8 cellular contexts compared by ENCODE assay signal in genomic region chr18:63970803-63971191, GRCh38. TPM values are rescaled to one million over a fixed set of nuclear protein-coding genes. Genes with fewer than 3 reads are reported as not detected.
A peak's percentile ranks its signal among the peaks of the same experiment; 100 is the strongest.
DNase-seq lines count a peak whose midpoint lies in the region; ATAC-seq, FAIRE-seq and TF ChIP-seq lines count a peak whose summit lies in the region.

No MANE protein-coding gene starts in this region.

- H3K4me3 ChIP-seq in RWPE2 (ENCODE audit: severe bottlenecking) (peak overlapping the region; percentile 74), endothelial cell of umbilical vein (replicated peaks in 1 of 3; ENCODE audit: insufficient read depth in 1 of 3, low read depth in 1 of 3, low read length in 3 of 3) (peak overlapping the region; percentile 60 to 94 (median 63)), mucosa of stomach (ENCODE audit: low read length) (peak overlapping the region; percentile 51)

- peaks cover 46% of the 10 kb centered on the region for H3K27me3 Mint-ChIP-seq in H9 (ENCODE audit: low read depth)

- H2BK20ac ChIP-seq in H9 (ENCODE audit: low read depth, low read length, poor library complexity, severe bottlenecking) = no peak overlapping the region

- H2AFZ ChIP-seq in H9 (ENCODE audit: low read length) (no peak overlapping the region), endothelial cell of umbilical vein (ENCODE audit: low read depth, low read length) (peak overlapping the region; percentile 30)

- no peak overlapping the region for H3K23ac ChIP-seq in H9 (ENCODE audit: insufficient read length, low read depth, low read length)

- no peak overlapping the region for H2AK5ac ChIP-seq in H9 (ENCODE audit: insufficient read length, low read length)

- no peak overlapping the region; the same call in 1 of the 2 replicates for H3K14ac ChIP-seq in H9 (ENCODE audit: insufficient read depth, low read length)

- H3K79me2 ChIP-seq in H9 (ENCODE audit: insufficient read depth, low read length) (no peaks in the 10 kb centered on the region), endothelial cell of umbilical vein (ENCODE audit: control insufficient read depth, insufficient read depth, low read length) (peaks cover 36% of the 10 kb centered on the region)

- DNase-seq in COLO668 (lab: John Stamatoyannopoulos, UW; ENCODE audit: unreplicated experiment) (peak; percentile 66), H9 (peak; percentile 67), RWPE2 (ENCODE audit: low spot score) (peak; percentile 70), endothelial cell of umbilical vein (ENCODE audit: low read depth, low spot score) (no peak), AML-193 (lab: John Stamatoyannopoulos, UW) (no peak), NCI-H1436 (lab: John Stamatoyannopoulos, UW) (no peak), middle frontal gyrus (ENCODE audit: extremely low spot score, low spot score) (no peak)

- CTCF ChIA-PET in endothelial cell of umbilical vein (lab: Charles Lee) = interaction anchor here (1.0 to 1.2 kb wide), 3 partner anchors 9 to 34 kb away, joined by 3 to 6 read pairs (median 5); no protein-coding TSS in a partner anchor

- no peak overlapping the region for H4K5ac ChIP-seq in H9 (ENCODE audit: insufficient read length, low read depth, low read length)

- no peak overlapping the region for H3T11ph ChIP-seq in H9 (ENCODE audit: low read length)

- H2BK15ac ChIP-seq in H9 (ENCODE audit: low read depth, low read length) = no peak overlapping the region

- H3K18ac ChIP-seq in H9 (ENCODE audit: insufficient read length, low read depth, low read length) = peak overlapping the region; percentile 11

- no TSS peak for BruUV-seq in endothelial cell of umbilical vein (replicated peaks; lab: Mats Ljungman, UMichigan)

- H3K4ac ChIP-seq in H9 (ENCODE audit: low read depth, low read length) = no peak overlapping the region

- FAIRE-seq in endothelial cell of umbilical vein (lab: Jason Lieb, UNC) = no peak

- no peak overlapping the region for H2BK12ac ChIP-seq in H9 (ENCODE audit: insufficient read length, low read depth, low read length)

- no peak overlapping the region for H2BK5ac ChIP-seq in H9 (ENCODE audit: insufficient read length, low read length)

- POLR2A ChIA-PET in endothelial cell of umbilical vein (lab: Charles Lee) = no interaction called here

- no peak overlapping the region for H4K91ac ChIP-seq in H9 (ENCODE audit: insufficient read length, low read depth, low read length)

- H2BK120ac ChIP-seq in H9 (ENCODE audit: low read depth, low read length, poor library complexity, severe bottlenecking) = no peak overlapping the region

- H3K4me1 ChIP-seq in H9 (ENCODE audit: insufficient read depth, low read length) (peaks cover 4% of the 10 kb centered on the region; the same call in 1 of the 2 replicates), RWPE2 (ENCODE audit: insufficient read depth, poor library complexity, severe bottlenecking) (peaks cover 9% of the 10 kb centered on the region), endothelial cell of umbilical vein (ENCODE audit: control insufficient read depth, extremely low read depth, insufficient read depth, low read length) (peaks cover 14% of the 10 kb centered on the region), mucosa of stomach (ENCODE audit: control insufficient read depth, insufficient read depth, low read length) (peaks cover 13% of the 10 kb centered on the region)

- H3K36me3 ChIP-seq in RWPE2 (ENCODE audit: low read depth) (no peaks in the 10 kb centered on the region), endothelial cell of umbilical vein (ENCODE audit: control insufficient read depth in 2 of 2, extremely low read depth in 1 of 2, insufficient read depth in 2 of 2, low read length in 2 of 2) (no peaks in the 10 kb centered on the region), mucosa of stomach (ENCODE audit: control insufficient read depth, insufficient read depth, low read length) (no peaks in the 10 kb centered on the region)

- H3K56ac ChIP-seq in H9 (ENCODE audit: insufficient read length, low read depth, low read length) = no peak overlapping the region

- intact Hi-C loops in endothelial cell of umbilical vein (cut with micrococcal nuclease) = loop anchor here (1.0 to 2.0 kb wide), 4 partner anchors 9 to 548 kb away; partner anchors contain the start of gene VPS4B

- H3K9me3 Mint-ChIP-seq in H9 = no peaks in the 10 kb centered on the region

- no peak for TF ChIP-seq POLR2A in endothelial cell of umbilical vein (IDR thresholded peaks at IDR 0.05; ENCODE audit: low read depth, low read length)

- H3K9me3 ChIP-seq in H9 (ENCODE audit: control insufficient read depth, low read depth, low read length) (no peaks in the 10 kb centered on the region), RWPE2 (ENCODE audit: severe bottlenecking) (no peaks in the 10 kb centered on the region), endothelial cell of umbilical vein (replicated peaks; ENCODE audit: control insufficient read depth, insufficient read depth, low read length) (no peaks in the 10 kb centered on the region), mucosa of stomach (ENCODE audit: control insufficient read depth, low read length) (no peaks in the 10 kb centered on the region)

- peak overlapping the region; percentile 69 for H3K4me2 ChIP-seq in H9 (ENCODE audit: insufficient read depth, insufficient read length, low read length)
- H3K4me2 ChIP-seq in endothelial cell of umbilical vein (ENCODE audit: insufficient read depth, low read length) = peak overlapping the region; percentile 47

- H4K8ac ChIP-seq in H9 (replicated peaks; ENCODE audit: insufficient read length, low read depth, low read length) = no peak overlapping the region

- no peaks in the 10 kb centered on the region for H3K79me1 ChIP-seq in H9 (ENCODE audit: insufficient read depth, low read depth, low read length, poor library complexity, severe bottlenecking)

- H3K27me3 ChIP-seq in H9 (ENCODE audit: insufficient read depth, low read length) (peaks cover 15% of the 10 kb centered on the region; the same call in 1 of the 2 replicates), RWPE2 (ENCODE audit: insufficient read depth, poor library complexity, severe bottlenecking) (no peaks in the 10 kb centered on the region), endothelial cell of umbilical vein (ENCODE audit: control insufficient read depth in 2 of 2, insufficient read depth in 2 of 2, low read length in 2 of 2) (no peaks in the 10 kb centered on the region), mucosa of stomach (ENCODE audit: control insufficient read depth, insufficient read depth, low read length) (no peaks in the 10 kb centered on the region)

- peaks cover 23 to 28% of the 10 kb centered on the region in 2 experiments for H3K4me1 Mint-ChIP-seq in H9

- no peaks in the 10 kb centered on the region for H4K20me1 ChIP-seq in H9 (ENCODE audit: control insufficient read depth, insufficient read depth, insufficient read length)
- H4K20me1 ChIP-seq in endothelial cell of umbilical vein (replicated peaks; ENCODE audit: control insufficient read depth, extremely low read depth, insufficient read depth, low read length) = no peaks in the 10 kb centered on the region

- H3K27ac Mint-ChIP-seq in H9 = peak overlapping the region; percentile 91 to 97 (median 96)

- H3K36me3 Mint-ChIP-seq in H9 (ENCODE audit: insufficient read depth in 1 of 3, low read depth in 3 of 3) = no peaks in the 10 kb centered on the region

- no peaks in the 10 kb centered on the region for H3K9me1 ChIP-seq in endothelial cell of umbilical vein (replicated peaks; ENCODE audit: control insufficient read depth, extremely low read depth, insufficient read depth, low read length)

- WGBS in H9 (ENCODE audit: extremely low coverage, insufficient read length, low lambda C conversion rate) = no CpG with 5 or more reads among the region's 18 CpGs

- H3K27ac ChIP-seq in H9 (ENCODE audit: insufficient read length, low read depth, low read length) = peak overlapping the region; percentile 3
- peak overlapping the region; percentile 92 for H3K27ac ChIP-seq in RWPE2 (ENCODE audit: poor library complexity, severe bottlenecking)
- peak overlapping the region; percentile 99 for H3K27ac ChIP-seq in endothelial cell of umbilical vein (ENCODE audit: insufficient read depth, low read depth, low read length)

- TF ChIP-seq CTCF in H9 (conservative IDR thresholded peaks at IDR 0.05) (no peak), RWPE2 (IDR thresholded peaks at IDR 0.05; ENCODE audit: poor library complexity, severe bottlenecking) (no peak), endothelial cell of umbilical vein (IDR thresholded peaks at IDR 0.05; ENCODE audit: extremely low read depth in 1 of 2, insufficient read depth in 1 of 2, low read depth in 1 of 2, low read length in 2 of 2) (no peak)

- dilution Hi-C loops in endothelial cell of umbilical vein (cut with MboI; ENCODE audit: extremely low pct_ligation_motif_present, low sequenced_read_pairs) = no loop called here

- ATAC-seq in RWPE2 (ENCODE audit: low read depth) = peak; percentile 72

- H3K9ac ChIP-seq in H9 (ENCODE audit: extremely low read depth, insufficient read length, low read length) (peak overlapping the region; percentile 32), endothelial cell of umbilical vein (replicated peaks; ENCODE audit: extremely low read depth, insufficient read depth, low read length) (peak overlapping the region; percentile 99), mucosa of stomach (ENCODE audit: low read length) (peak overlapping the region; percentile 92)

- peaks cover 11% of the 10 kb centered on the region for H3K23me2 ChIP-seq in H9 (ENCODE audit: insufficient read length, low read depth, low read length, poor library complexity, severe bottlenecking)

- H3K4me3 Mint-ChIP-seq in H9 = peak overlapping the region; percentile 87 to 94

RNA-seq across cellular contexts. Expression of gene SERPINB8, which starts 0.9 kb away (rescaled TPM):
- total RNA-seq in H9 (2021) (2.1 and 2.9 TPM in 2 replicates), endothelial cell of umbilical vein (24.1 and 25.7 TPM in 2 replicates)
- polyA plus RNA-seq in endothelial cell of umbilical vein = 11.9 and 15.3 TPM in 2 replicates
- polyA plus RNA-seq in endothelial cell of umbilical vein (2011; cell fraction: cytosol; rRNA removed) = 18.3 and 22.3 TPM in 2 replicates
- polyA plus RNA-seq in endothelial cell of umbilical vein (2011; cell fraction: nucleus; rRNA removed) = 23.9 and 26.7 TPM in 2 replicates
- 18.9 and 38.7 TPM in 2 replicates for polyA plus RNA-seq in endothelial cell of umbilical vein (2012)
- polyA minus RNA-seq in endothelial cell of umbilical vein = 16.1 and 19.0 TPM in 2 replicates
- 6.8 TPM for polyA minus RNA-seq in endothelial cell of umbilical vein (2011; cell fraction: cytosol; rRNA and poly(A)+ RNA removed)
- 19.5 and 24.1 TPM in 2 replicates for polyA minus RNA-seq in endothelial cell of umbilical vein (2011; cell fraction: nucleus; rRNA and poly(A)+ RNA removed)

RNA-seq across cellular contexts. Expression of gene HMSD, which starts 21.7 kb away (rescaled TPM):
- total RNA-seq in H9 (2021) (3.9 and 6.6 TPM in 2 replicates), endothelial cell of umbilical vein (not detected in 2 replicates)
- polyA plus RNA-seq in endothelial cell of umbilical vein = 0.06 and 0.08 TPM in 2 replicates
- 0.04 and 0.06 TPM in 2 replicates for polyA plus RNA-seq in endothelial cell of umbilical vein (2011; cell fraction: cytosol; rRNA removed)
- 0.08 and 0.14 TPM in 2 replicates for polyA plus RNA-seq in endothelial cell of umbilical vein (2011; cell fraction: nucleus; rRNA removed)
- polyA plus RNA-seq in endothelial cell of umbilical vein (2012) = 1.9 and 15.0 TPM in 2 replicates
- 0.15 TPM in 1 of 2 replicates, not detected in the other for polyA minus RNA-seq in endothelial cell of umbilical vein
- not detected for polyA minus RNA-seq in endothelial cell of umbilical vein (2011; cell fraction: cytosol; rRNA and poly(A)+ RNA removed)
- polyA minus RNA-seq in endothelial cell of umbilical vein (2011; cell fraction: nucleus; rRNA and poly(A)+ RNA removed) = not detected in 2 replicates

Comparison
In these comparisons a context has a peak if more than half of its experiments do, and no peak if none do; other contexts are left out.
1. DNase-seq: peak in COLO668 (single experiment), H9 (single experiment) and RWPE2 (single experiment); none in endothelial cell of umbilical vein (single experiment), AML-193 (0 of 2), NCI-H1436 (single experiment) and middle frontal gyrus (single experiment).
2. H3K27ac ChIP-seq: peak in every context shown above with its lines; median percentile 99 in endothelial cell of umbilical vein; 92 in RWPE2; 3 in H9.
3. H3K9ac ChIP-seq: peak in every context shown above with its lines; median percentile 99 in endothelial cell of umbilical vein; 92 in mucosa of stomach; 32 in H9.
4. Peak in every context shown above with its lines, with median percentiles within 50 percentile points of each other: H3K4me3 ChIP-seq.